17 cellular contexts compared by ENCODE assay signal in the genomic region with DNA sequence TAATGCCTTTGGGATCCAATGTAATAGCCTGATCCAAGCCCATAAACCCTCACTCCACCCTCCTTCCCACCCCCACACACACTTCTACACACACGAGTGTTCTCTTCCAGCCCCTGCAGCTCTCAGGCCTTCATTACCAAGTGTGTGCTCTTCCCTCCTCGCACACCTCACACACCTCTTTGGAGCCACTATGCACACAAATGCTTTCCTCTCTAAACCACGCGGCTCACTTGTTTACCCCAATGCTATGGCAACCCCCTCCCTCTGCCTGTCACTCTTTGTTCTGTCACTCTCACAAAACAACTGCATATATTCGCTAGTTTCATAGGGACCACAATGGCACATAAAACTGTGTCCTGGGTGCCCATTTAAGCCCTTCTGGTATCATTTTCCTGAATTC. TPM values are rescaled to one million over a fixed set of nuclear protein-coding genes. Genes with fewer than 3 reads are reported as not detected.
DNase-seq lines count a peak whose midpoint lies in the region; ATAC-seq, FAIRE-seq and TF ChIP-seq lines count a peak whose summit lies in the region.
"Had no signal": no experiment of that assay in that cellular context is flagged by ENCODE, and none has a peak within 500 bp of the region (broad histone marks: within the 10 kb centered on the region; RNA-seq: fewer than 3 reads in every experiment).

No MANE protein-coding gene starts in this region.

- in situ Hi-C loops in HAP-1 (cut with MboI; ENCODE audit: low sequenced_read_pairs): no loop called here

- ATAC-seq in lung (ENCODE audit: insufficient read depth, low FRiP score) (no peak), HG02571 (IDR thresholded peaks at IDR 0.05; ENCODE audit: unreplicated experiment) (no peak), GM18907 (IDR thresholded peaks at IDR 0.05; ENCODE audit: unreplicated experiment) (no peak)
- ATAC-seq: Panc1 had no signal

- H3K27me3 Mint-ChIP-seq in activated naive CD8-positive, alpha-beta T cell treated with anti-CD3 and anti-CD28 coated beads for 36 hours: no peaks in the 10 kb centered on the region
- H3K27me3 Mint-ChIP-seq: dendritic cell treated with granulocyte-macrophage colony-stimulating factor and Interleukin-4, amounts not matched to agents 40 ng/mL and 50 ng/mL, for 4 days had no signal

- WGBS in lung, 2 donors: 55 to 73% methylated on average over 5 of the region's 5 CpGs

- peaks cover 19% of the 10 kb centered on the region for H3K36me3 Mint-ChIP-seq in activated naive CD8-positive, alpha-beta T cell treated with anti-CD3 and anti-CD28 coated beads for 36 hours

- no peak overlapping the region for H3K27ac Mint-ChIP-seq in activated naive CD8-positive, alpha-beta T cell treated with anti-CD3 and anti-CD28 coated beads for 36 hours
- H3K27ac Mint-ChIP-seq: dendritic cell treated with granulocyte-macrophage colony-stimulating factor and Interleukin-4, amounts not matched to agents 40 ng/mL and 50 ng/mL, for 4 days had no signal

- no peaks in the 10 kb centered on the region; the same call in 1 of the 2 replicates for H3K4me1 ChIP-seq in HAP-1
- peaks cover under 1 to 4% of the 10 kb centered on the region in 2 donors for H3K4me1 ChIP-seq in lung (ENCODE audit: control insufficient read depth in 2 of 2, insufficient read depth in 2 of 2, low read length in 2 of 2)

- H3K27me3 ChIP-seq in HAP-1 (ENCODE audit: low read depth) (no peaks in the 10 kb centered on the region), lung (ENCODE audit: control insufficient read depth, insufficient read depth) (no peaks in the 10 kb centered on the region)

- DNase-seq in COLO668 (lab: John Stamatoyannopoulos, UW; ENCODE audit: unreplicated experiment) (peak; percentile 34), HAP-1 (ENCODE audit: low spot score in 2 of 2) (peak; percentile 51 to 62), lung (ENCODE audit: low spot score) (peak; percentile 38), NCI-H146 treated with DMSO at 0.1 percent for 48 hours (lab: John Stamatoyannopoulos, UW; ENCODE audit: unreplicated experiment) (no peak), D721Med (ENCODE audit: insufficient read length, low spot score) (no peak)
- DNase-seq in activated naive CD8-positive, alpha-beta T cell treated with anti-CD3 and anti-CD28 coated beads for 36 hours: peak; percentile 12
- DNase-seq: activated CD4-positive, CD25-positive, alpha-beta regulatory T cell; activated T-cell treated with anti-CD3 and anti-CD28 coated beads, Interleukin-2, amount 50 U/mL, for 4 hours; mesenchymal stem cell; NCI-H226; occipital lobe had no signal

- no peaks in the 10 kb centered on the region; the same call in 1 of the 2 replicates for H3K36me3 ChIP-seq in HAP-1 (replicated peaks)
- H3K36me3 ChIP-seq in lung (ENCODE audit: control insufficient read depth in 2 of 2, insufficient read depth in 2 of 2, low read length in 2 of 2): peaks cover 0 to 3% of the 10 kb centered on the region in 2 donors

- H3K9me3 Mint-ChIP-seq in activated naive CD8-positive, alpha-beta T cell treated with anti-CD3 and anti-CD28 coated beads for 36 hours: no peaks in the 10 kb centered on the region
- H3K9me3 Mint-ChIP-seq: activated T-cell treated with anti-CD3 and anti-CD28 coated beads, Interleukin-2, amount 50 U/mL, for 4 hours; CD14-positive monocyte; dendritic cell treated with granulocyte-macrophage colony-stimulating factor and Interleukin-4, amounts not matched to agents 40 ng/mL and 50 ng/mL, for 4 days had no signal

- H3K27ac ChIP-seq in lung (ENCODE audit: low read depth in 1 of 2, low read length in 1 of 2): no peak overlapping the region

- no peak for TF ChIP-seq CTCF in lung (IDR thresholded peaks at IDR 0.05; ENCODE audit: control extremely low read depth, extremely low read depth)
- TF ChIP-seq CTCF in D721Med (IDR thresholded peaks at IDR 0.05; ENCODE audit: insufficient read depth, missing control alignments): no peak

- H3K4me1 Mint-ChIP-seq in activated naive CD8-positive, alpha-beta T cell treated with anti-CD3 and anti-CD28 coated beads for 36 hours: peaks cover 47% of the 10 kb centered on the region

- no peak overlapping the region for H3K4me3 ChIP-seq in HAP-1
- no peak overlapping the region for H3K4me3 ChIP-seq in lung

- H3K4me3 Mint-ChIP-seq in activated naive CD8-positive, alpha-beta T cell treated with anti-CD3 and anti-CD28 coated beads for 36 hours: no peak overlapping the region
- H3K4me3 Mint-ChIP-seq: activated T-cell treated with anti-CD3 and anti-CD28 coated beads, Interleukin-2, amount 50 U/mL, for 4 hours; CD14-positive monocyte; dendritic cell treated with granulocyte-macrophage colony-stimulating factor and Interleukin-4, amounts not matched to agents 40 ng/mL and 50 ng/mL, for 4 days had no signal

- FAIRE-seq in D721Med (lab: Jason Lieb, UNC): no peak
- FAIRE-seq: astrocyte had no signal

- H3K9me3 ChIP-seq in HAP-1 (no peaks in the 10 kb centered on the region), lung (ENCODE audit: control insufficient read depth in 2 of 2, insufficient read depth in 1 of 2, low read length in 1 of 2) (no peaks in the 10 kb centered on the region)

RNA-seq across cellular contexts. Expression of gene PPP2R5E, which starts 35.1 kb away (rescaled TPM):
- total RNA-seq in activated naive CD8-positive, alpha-beta T cell treated with anti-CD3 and anti-CD28 coated beads for 36 hours: 10 to 100 TPM; 42.8 to 44.8 TPM
- total RNA-seq in lung: 10 to 100 TPM; 41.2 to 42.5 TPM
- 10 to 100 TPM in 1 of 2 donors, 1 to 10 TPM in 1; 9.0 to 10.2 TPM for polyA plus RNA-seq in lung

Comparison
In these comparisons a context has a peak if more than half of its experiments do, and no peak if none do; other contexts are left out.
1. DNase-seq: peak in COLO668 (single experiment), HAP-1 (2 of 2), activated naive CD8-positive, alpha-beta T cell treated with anti-CD3 and anti-CD28 coated beads for 36 hours (single experiment) and lung (single experiment); none in NCI-H146 treated with DMSO at 0.1 percent for 48 hours (single experiment) and D721Med (single experiment).